ENCODE assay signal across 8 cellular contexts in genomic region chr12:49131051-49131972, GRCh38. TPM values are rescaled to one million over a fixed set of nuclear protein-coding genes. Genes with fewer than 3 reads are reported as not detected.
DNase-seq lines count a peak whose midpoint lies in the region; ATAC-seq, FAIRE-seq and TF ChIP-seq lines count a peak whose summit lies in the region.

Gene TUBA1B, minus strand, starts transcription at chr12:49131395. Its CDS starts 95 bp downstream, at chr12:49131300.

- no peaks in the 10 kb centered on the region for H3K27me3 ChIP-seq in breast epithelium
- H3K27me3 ChIP-seq in iPS-20b (ENCODE audit: insufficient read depth, low read length): no peaks in the 10 kb centered on the region
- no peaks in the 10 kb centered on the region for H3K27me3 ChIP-seq in small intestine (ENCODE audit: control insufficient read depth in 2 of 2, insufficient read depth in 2 of 2, low read length in 2 of 2)

- peak within 1 kb of the TSS; percentile 98 for H3K9ac ChIP-seq in iPS-20b (ENCODE audit: low read depth, low read length)

- no peak for FAIRE-seq in small intestine (lab: Jason Lieb, UNC)

- TF ChIP-seq POLR2A in breast epithelium (IDR thresholded peaks at IDR 0.05): peak; percentile 82

- H3K9me3 ChIP-seq in breast epithelium: no peaks in the 10 kb centered on the region
- H3K9me3 ChIP-seq in iPS-20b (ENCODE audit: insufficient read depth, low read depth, low read length): no peaks in the 10 kb centered on the region
- no peaks in the 10 kb centered on the region for H3K9me3 ChIP-seq in small intestine (ENCODE audit: control insufficient read depth, low read depth)

- peak within 1 kb of the TSS; percentile 100 for H3K4me3 ChIP-seq in WI38 (ENCODE audit: low read depth, low read length)
- H3K4me3 ChIP-seq in breast epithelium: peak within 1 kb of the TSS; percentile 96 to 100 (median 97)
- peak within 1 kb of the TSS; percentile 96 for H3K4me3 ChIP-seq in iPS-20b (ENCODE audit: low read length)
- H3K4me3 ChIP-seq in small intestine (ENCODE audit: low read depth in 1 of 2, low read length in 2 of 2): peak within 1 kb of the TSS; percentile 89 to 96

- DNase-seq in ACHN (peak; percentile 96), NCI-H2196 treated with DMSO at 0.1 percent for 48 hours (lab: John Stamatoyannopoulos, UW; ENCODE audit: unreplicated experiment) (peak; percentile 81), breast epithelium (ENCODE audit: low spot score in 2 of 2) (peak; percentile 83 to 91), small intestine (peak; percentile 90)

- 0% methylated on average over 71 to 82 of the region's 82 CpGs for WGBS in small intestine, 3 donors

- H3K27ac ChIP-seq in breast epithelium (peak within 1 kb of the TSS; percentile 98 to 100), iPS-20b (ENCODE audit: low read length) (peak within 1 kb of the TSS; percentile 94), small intestine (ENCODE audit: low read depth in 1 of 2, low read length in 1 of 2) (peak within 1 kb of the TSS; percentile 97 to 100)

- peak; percentile 44 for ATAC-seq in GM18873 (IDR thresholded peaks at IDR 0.05; ENCODE audit: low FRiP score, unreplicated experiment)
- ATAC-seq in HG03108 (IDR thresholded peaks at IDR 0.05; ENCODE audit: unreplicated experiment): peak; percentile 71

- TF ChIP-seq CTCF in WI38 (IDR thresholded peaks at IDR 0.05; ENCODE audit: low read depth, low read length) (no peak), breast epithelium (IDR thresholded peaks at IDR 0.05) (no peak)

- peaks cover 5 to 9% of the 10 kb centered on the region in 2 donors for H3K4me1 ChIP-seq in breast epithelium
- peaks cover 9% of the 10 kb centered on the region; the same call in 1 of the 2 replicates for H3K4me1 ChIP-seq in iPS-20b (ENCODE audit: insufficient read depth, low read length)
- peaks cover 2 to 3% of the 10 kb centered on the region in 2 donors for H3K4me1 ChIP-seq in small intestine (ENCODE audit: control insufficient read depth in 2 of 2, insufficient read depth in 1 of 2, low read depth in 1 of 2, low read length in 1 of 2)

- intact Hi-C loops in breast epithelium (cut with DNase I; ENCODE audit: low total_unique reads): loop anchor here (2.0 kb wide), 1 partner anchor 103 kb away; no protein-coding TSS in a partner anchor

- in situ Hi-C loops in ACHN (cut with HindIII; ENCODE audit: low pct_ligation_motif_present, low pct_unique_long_range_greater_than_20kb, low sequenced_read_pairs): no loop called here

- H3K36me3 ChIP-seq in breast epithelium: no peaks in the 10 kb centered on the region
- peaks cover 39% of the 10 kb centered on the region for H3K36me3 ChIP-seq in iPS-20b (ENCODE audit: insufficient read depth, low read depth, low read length)
- H3K36me3 ChIP-seq in small intestine (ENCODE audit: control insufficient read depth in 2 of 2, insufficient read depth in 2 of 2, low read length in 2 of 2): peaks cover 0 to 5% of the 10 kb centered on the region in 2 donors

RNA-seq across cellular contexts. Expression of gene TUBA1B, which starts in this region (rescaled TPM):
- total RNA-seq in breast epithelium: 100 to 1,000 TPM; 329 to 646 (median 567) TPM
- polyA plus RNA-seq in small intestine: 1,000 to 10,000 TPM in 1 of 3 donors, 100 to 1,000 TPM in 2; 196 to 1,168 (median 291) TPM

Comparison
In these comparisons a context has a peak if more than half of its experiments do, and no peak if none do; other contexts are left out.
1. Peak in every context shown above with its lines: DNase-seq, ATAC-seq, H3K4me3 ChIP-seq and H3K27ac ChIP-seq.